In genomic region chr2:54271843-54272600, GRCh38 we compare ENCODE assay signal across 12 cellular contexts. TPM values are rescaled to one million over a fixed set of nuclear protein-coding genes. Genes with fewer than 3 reads are reported as not detected.
DNase-seq lines count a peak whose midpoint lies in the region; ATAC-seq, FAIRE-seq and TF ChIP-seq lines count a peak whose summit lies in the region.
"Had no signal": no experiment of that assay in that cellular context is flagged by ENCODE, and none has a peak within 500 bp of the region (broad histone marks: within the 10 kb centered on the region; RNA-seq: fewer than 3 reads in every experiment).

No MANE protein-coding gene starts in this region.

- TF ChIP-seq POLR2A in HepG2 (IDR thresholded peaks at IDR 0.05; ENCODE audit: insufficient read depth in 1 of 2, low read depth in 2 of 2, low read length in 2 of 2) (no peak), ovary (IDR thresholded peaks at IDR 0.05) (no peak)

- no peak for FAIRE-seq in HepG2 (lab: Jason Lieb, UNC)

- no peaks in the 10 kb centered on the region for H4K20me1 ChIP-seq in HepG2 (ENCODE audit: insufficient read depth, low read length)

- H3K79me2 ChIP-seq in HepG2 (ENCODE audit: insufficient read depth, low read length) = no peaks in the 10 kb centered on the region

- no peak for TF ChIP-seq RAD21 in HepG2 (CRISPR knock-in tag; IDR thresholded peaks at IDR 0.05)

- H3K9me3 ChIP-seq in HepG2 (ENCODE audit: low read length) = no peaks in the 10 kb centered on the region
- H3K9me3 ChIP-seq in ovary = no peaks in the 10 kb centered on the region
- no peaks in the 10 kb centered on the region for H3K9me3 ChIP-seq in colonic mucosa
- H3K9me3 ChIP-seq: vagina had no signal

- CTCF ChIA-PET in HepG2 (lab: Yijun Ruan, JAX; ENCODE audit: low intra/inter-chr PET ratio, low total read pairs) = no interaction called here

- H3K36me3 ChIP-seq in HepG2 (replicated peaks in 1 of 2; ENCODE audit: control insufficient read depth in 1 of 2, insufficient read depth in 2 of 2, low read length in 2 of 2) (no peaks in the 10 kb centered on the region), ovary (no peaks in the 10 kb centered on the region), colonic mucosa (no peaks in the 10 kb centered on the region)
- H3K36me3 ChIP-seq: vagina had no signal

- no TSS peak for BruUV-seq in HepG2 (replicated peaks; lab: Mats Ljungman, UMichigan)

- H3K9ac ChIP-seq in HepG2 (ENCODE audit: insufficient read depth, low read depth, low read length) = no peak overlapping the region
- H3K9ac ChIP-seq in colonic mucosa (ENCODE audit: low read depth in 2 of 2, low read length in 2 of 2) = no peak overlapping the region

- no peak for TF ChIP-seq EP300 in HepG2 (IDR thresholded peaks at IDR 0.05; ENCODE audit: low read depth in 2 of 2, low read length in 2 of 2)
- no peak for TF ChIP-seq EP300 in HepG2 (CRISPR knock-in tag; IDR thresholded peaks at IDR 0.05; ENCODE audit: borderline replicate concordance)
- no peak for TF ChIP-seq EP300 in ovary (IDR thresholded peaks at IDR 0.05)

- peaks cover 8% of the 10 kb centered on the region for H3K4me1 ChIP-seq in HepG2 (ENCODE audit: insufficient read depth, low read length)
- no peaks in the 10 kb centered on the region for H3K4me1 ChIP-seq in ovary (ENCODE audit: insufficient read depth)
- H3K4me1 ChIP-seq in colonic mucosa = no peaks in the 10 kb centered on the region
- H3K4me1 ChIP-seq: vagina had no signal

- no peak for DNase-seq in HepG2 (ENCODE audit: low spot score)
- no peak for DNase-seq in hippocampal formation (lab: John Stamatoyannopoulos, UW)
- DNase-seq in ovary = no peak
- DNase-seq in colonic mucosa = no peak
- DNase-seq in NCI-H510A treated with DMSO at 0.1 percent for 48 hours (lab: John Stamatoyannopoulos, UW) = no peak
- DNase-seq: natural killer cell had no signal

- no peak overlapping the region for H3K27ac ChIP-seq in HepG2 (ENCODE audit: extremely low read length, insufficient read depth, low read length)
- H3K27ac ChIP-seq in ovary = no peak overlapping the region
- H3K27ac ChIP-seq in colonic mucosa = no peak overlapping the region
- H3K27ac ChIP-seq: vagina had no signal

- H3K4me3 ChIP-seq in HepG2 (replicated peaks in 1 of 3; ENCODE audit: insufficient read depth in 1 of 3, low read depth in 2 of 3, low read length in 3 of 3) (no peak overlapping the region), ovary (no peak overlapping the region), colonic mucosa (no peak overlapping the region)
- H3K4me3 ChIP-seq: vagina had no signal

- TF ChIP-seq CTCF in HepG2 (CRISPR knock-in tag; IDR thresholded peaks at IDR 0.05) (no peak), ovary (IDR thresholded peaks at IDR 0.05) (no peak), colonic mucosa (IDR thresholded peaks at IDR 0.05) (no peak)

- WGBS in HepG2 (ENCODE audit: low lambda C conversion rate) = 95% methylated on average over 6 of the region's 6 CpGs
- 94 to 99% (median 99%) methylated on average over 6 of the region's 6 CpGs for WGBS in ovary, 3 donors

- POLR2A ChIA-PET in HepG2 (lab: Yijun Ruan, JAX) = no interaction called here

- ATAC-seq in GM18909 (IDR thresholded peaks at IDR 0.05; ENCODE audit: poor library complexity, unreplicated experiment) = peak; percentile 95
- peak; percentile 97 for ATAC-seq in GM21786 (IDR thresholded peaks at IDR 0.05; ENCODE audit: unreplicated experiment)
- peak; percentile 70 for ATAC-seq in HG03439 (IDR thresholded peaks at IDR 0.05; ENCODE audit: unreplicated experiment)
- no peak for ATAC-seq in HepG2
- ATAC-seq: natural killer cell, Panc1 had no signal

- no peak overlapping the region for H2AFZ ChIP-seq in HepG2 (ENCODE audit: low read length)

- H3K4me2 ChIP-seq in HepG2 (ENCODE audit: low read depth, low read length) = no peak overlapping the region

- in situ Hi-C loops in HepG2 (cut with HindIII; ENCODE audit: extremely low pct_ligation_motif_present, low pct_unique_long_range_greater_than_20kb) = no loop called here

- intact Hi-C loops in HepG2 (cut with micrococcal nuclease; ENCODE audit: unreplicated experiment) = no loop called here
- intact Hi-C loops in ovary (cut with DNase I) = no loop called here
- intact Hi-C loops in colonic mucosa (cut with DNase I) = no loop called here

- H3K27me3 ChIP-seq in HepG2 (ENCODE audit: control insufficient read depth in 1 of 2, insufficient read depth in 2 of 2, low read length in 2 of 2) (no peaks in the 10 kb centered on the region), ovary (no peaks in the 10 kb centered on the region), colonic mucosa (no peaks in the 10 kb centered on the region)
- H3K27me3 ChIP-seq: vagina had no signal

TF ChIP-seq in HepG2, 621 proteins besides CTCF, POLR2A, EP300 and RAD21:
- TF ChIP-seq HNF4A (CRISPR knock-in tag; IDR thresholded peaks at IDR 0.05) (peak; percentile 19; the same call in 1 of the 2 replicates), STAG1 (CRISPR knock-in tag; IDR thresholded peaks at IDR 0.05) (no peak)
TF ChIP-seq in HepG2: peak in this region for 1.

RNA-seq across cellular contexts. Expression of gene TSPYL6, which starts 16.0 kb away (rescaled TPM):
- total RNA-seq in HepG2 (2016; rRNA removed; fragmentation: Illumina TruSeq; extraction: Trizol) (not detected in 2 replicates), ovary (under 1 TPM in 4 of 7 donors, not detected in 3; 0.07 to 0.24 (median 0.11) TPM), colonic mucosa (not detected)
- total RNA-seq in HepG2 (2016; cell fraction: cytosol; rRNA removed; fragmentation: Illumina TruSeq; extraction: Trizol; ENCODE audit: low read depth) = not detected in 2 replicates
- not detected in 2 replicates for total RNA-seq in HepG2 (2016; cell fraction: insoluble cytoplasmic fraction; rRNA removed; fragmentation: Illumina TruSeq; extraction: Trizol)
- not detected in 2 replicates for total RNA-seq in HepG2 (2016; cell fraction: membrane; rRNA removed; fragmentation: Illumina TruSeq; extraction: Trizol)
- total RNA-seq in HepG2 (2016; cell fraction: nucleus; rRNA removed; fragmentation: Illumina TruSeq; extraction: Trizol) = not detected in 2 replicates
- polyA plus RNA-seq in HepG2 (2011; rRNA removed) (0.03 and 0.05 TPM in 2 replicates), ovary (under 1 TPM in 1 of 2 donors, not detected in 1; 0.05 TPM)
- polyA plus RNA-seq in HepG2 (2011; cell fraction: cytosol; rRNA removed) = not detected in 2 replicates
- 0.05 TPM in 1 of 2 replicates, not detected in the other for polyA plus RNA-seq in HepG2 (2011; cell fraction: nucleus; rRNA removed)
- polyA plus RNA-seq in HepG2 (2012) = 0.08 TPM in 1 of 2 replicates, not detected in the other
- polyA plus RNA-seq in HepG2 (2016; cell fraction: cytosol; fragmentation: Illumina TruSeq; extraction: Trizol; ENCODE audit: low read depth) = not detected in 2 replicates
- not detected in 2 replicates for polyA plus RNA-seq in HepG2 (2016; cell fraction: insoluble cytoplasmic fraction; fragmentation: Illumina TruSeq; extraction: Trizol; ENCODE audit: low read depth)
- polyA plus RNA-seq in HepG2 (2016; cell fraction: membrane; fragmentation: Illumina TruSeq; extraction: Trizol; ENCODE audit: low read depth) = not detected in 2 replicates
- polyA plus RNA-seq in HepG2 (2016; cell fraction: nucleus; fragmentation: Illumina TruSeq; extraction: Trizol; ENCODE audit: insufficient read depth, low read depth) = not detected in 2 replicates
- 0.08 TPM in 1 of 2 replicates, not detected in the other for polyA minus RNA-seq in HepG2 (2011; rRNA and poly(A)+ RNA removed; ENCODE audit: low replicate concordance)
- polyA minus RNA-seq in HepG2 (2011; cell fraction: cytosol; rRNA and poly(A)+ RNA removed) = not detected in 2 replicates
- 0.26 TPM in 1 of 2 replicates, not detected in the other for polyA minus RNA-seq in HepG2 (2011; cell fraction: nucleus; rRNA and poly(A)+ RNA removed)
- total RNA-seq: natural killer cell, vagina had no signal
- polyA plus RNA-seq: IgD-negative memory B cell had no signal
